8 cellular contexts compared by ENCODE assay signal in the genomic region with DNA sequence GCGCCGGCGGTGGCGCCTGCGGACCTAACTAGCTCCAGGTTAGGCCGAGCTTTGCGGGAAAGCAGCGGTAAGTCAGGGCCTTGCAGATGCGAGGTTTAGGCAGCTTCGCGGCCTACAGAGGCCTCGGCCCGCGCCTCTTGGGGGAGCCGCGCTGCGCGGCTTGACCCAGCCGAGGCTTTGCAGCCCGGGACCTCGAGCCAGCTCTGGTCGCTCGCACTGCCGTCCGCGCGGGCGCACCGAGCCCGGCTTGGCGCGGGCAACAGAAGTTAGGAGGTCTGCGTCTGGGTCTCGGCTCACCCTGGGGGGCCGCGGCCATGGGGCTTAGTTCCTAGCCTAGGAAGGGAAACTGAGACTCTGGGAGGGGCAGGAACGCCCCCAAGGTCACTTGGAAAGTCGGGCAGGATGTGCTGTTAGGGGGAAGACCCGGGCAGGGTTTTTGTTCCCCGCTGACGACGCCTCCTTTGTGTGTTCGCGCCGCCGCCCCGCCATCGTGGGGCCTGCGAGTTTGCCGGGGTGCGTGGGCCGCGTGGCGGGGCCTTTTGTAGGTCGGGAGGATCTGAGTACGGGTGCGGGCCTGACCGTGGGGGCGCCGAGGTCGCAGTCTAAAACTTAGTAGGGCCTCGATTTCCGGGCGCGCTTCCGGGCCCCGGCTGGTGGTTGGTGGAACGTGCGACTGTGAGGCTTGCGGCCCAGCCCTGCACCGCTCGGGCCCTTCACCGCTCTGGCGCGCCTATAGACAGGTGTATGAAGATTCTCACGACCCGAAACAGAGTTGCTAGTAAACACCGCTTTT. TPM values are rescaled to one million over a fixed set of nuclear protein-coding genes. Genes with fewer than 3 reads are reported as not detected.
A peak's percentile ranks its signal among the peaks of the same experiment; 100 is the strongest.
DNase-seq lines count a peak whose midpoint lies in the region; ATAC-seq, FAIRE-seq and TF ChIP-seq lines count a peak whose summit lies in the region.

No MANE protein-coding gene starts in this region.

- TF ChIP-seq CTCF in activated B cell treated with CpG ODN at 0.5 μM for 24 hours (IDR thresholded peaks at IDR 0.05) (no peak), right lobe of liver (IDR thresholded peaks at IDR 0.05) (no peak)

- 0% methylated on average over 17 of the region's 78 CpGs for WGBS in right lobe of liver (ENCODE audit: insufficient coverage, low coverage, low lambda C conversion rate, missing lambda C conversion rate)

- H3K27ac Mint-ChIP-seq in activated B cell treated with CpG ODN at 0.5 μM for 24 hours, result peak overlapping the region; percentile 94

- ATAC-seq in GM21423 (IDR thresholded peaks at IDR 0.05; ENCODE audit: unreplicated experiment), result peak; percentile 49
- peak; percentile 56 for ATAC-seq in activated B cell treated with CpG ODN at 0.5 μM for 24 hours (ENCODE audit: low read depth)
- peak; percentile 50 to 56 (median 54) for ATAC-seq in right lobe of liver

- H3K4me1 Mint-ChIP-seq in activated B cell treated with CpG ODN at 0.5 μM for 24 hours, result peaks cover 54% of the 10 kb centered on the region

- no peaks in the 10 kb centered on the region for H3K27me3 Mint-ChIP-seq in activated B cell treated with CpG ODN at 0.5 μM for 24 hours

- POLR2A ChIA-PET in activated B cell treated with CpG ODN at 0.5 μM for 24 hours (lab: Charles Lee), result interaction anchor here (0.6 to 4.6 kb wide), 28 partner anchors 9 to 1548 kb away, joined by 3 to 103 read pairs (median 6); a partner anchor contains a TSS

- no peaks in the 10 kb centered on the region for H3K9me3 ChIP-seq in right lobe of liver

- H3K4me1 ChIP-seq in right lobe of liver, result peaks cover 0 to 16% (median 6%) of the 10 kb centered on the region in 4 donors

- H3K9me3 Mint-ChIP-seq in activated B cell treated with CpG ODN at 0.5 μM for 24 hours, result no peaks in the 10 kb centered on the region

- peak overlapping the region; percentile 96 for H3K4me3 Mint-ChIP-seq in activated B cell treated with CpG ODN at 0.5 μM for 24 hours

- H3K36me3 Mint-ChIP-seq in activated B cell treated with CpG ODN at 0.5 μM for 24 hours (ENCODE audit: low read depth), result peaks cover 40% of the 10 kb centered on the region

- no peak for TF ChIP-seq POLR2A in right lobe of liver (IDR thresholded peaks at IDR 0.05)

- DNase-seq in ELR (ENCODE audit: low read depth) (peak; percentile 61), HTR-8/SVneo (ENCODE audit: insufficient read length, low spot score) (peak; percentile 41), activated B cell treated with CpG ODN at 0.5 μM for 24 hours (peak; percentile 69), caudate nucleus (lab: John Stamatoyannopoulos, UW) (peak in 21 of 61 donors; percentile 20 to 53 (median 35)), right lobe of liver (peak; percentile 59 to 70 (median 62)), NCI-H187 (lab: John Stamatoyannopoulos, UW) (no peak)
- DNase-seq in stimulated activated CD4-positive, alpha-beta T cell treated with anti-CD3 and anti-CD28 coated beads, TNF-alpha, amount 100 ng/mL, for 48 hours (ENCODE audit: low read depth in 3 of 3), result peak; percentile 53 to 63 (median 59)

- H3K27ac ChIP-seq in caudate nucleus (ENCODE audit: low read depth, low read length) (peak overlapping the region; percentile 52), right lobe of liver (peak overlapping the region; percentile 73 to 84 (median 82))

- no peaks in the 10 kb centered on the region for H3K27me3 ChIP-seq in right lobe of liver

- H3K4me3 ChIP-seq in right lobe of liver, result peak overlapping the region; percentile 97 to 99 (median 98)

- H3K36me3 ChIP-seq in right lobe of liver, result peaks cover 0 to 10% (median 0%) of the 10 kb centered on the region in 4 donors

- intact Hi-C loops in activated B cell treated with CpG ODN at 0.5 μM for 24 hours (cut with micrococcal nuclease), result loop anchor here (1.0 to 5.0 kb wide), 12 partner anchors 16 to 577 kb away; a partner anchor contains a TSS
- intact Hi-C loops in right lobe of liver (cut with DNase I), result no loop called here

- FAIRE-seq in HTR-8/SVneo (lab: Jason Lieb, UNC), result no peak

- CTCF ChIA-PET in activated B cell treated with CpG ODN at 0.5 μM for 24 hours (lab: Charles Lee), result interaction anchor here (0.7 to 2.5 kb wide), 4 partner anchors 16 to 249 kb away, joined by 3 to 7 read pairs (median 4); a partner anchor contains a TSS

RNA-seq across cellular contexts. Expression of a gene that starts 0.5 kb away (rescaled TPM):
- total RNA-seq in activated B cell treated with CpG ODN at 0.5 μM for 24 hours (93.5 and 93.6 TPM in 2 replicates), right lobe of liver (10 to 100 TPM; 16.2 to 22.5 (median 18.0) TPM)

RNA-seq across cellular contexts. Expression of a gene that starts 50.6 kb away (rescaled TPM):
- total RNA-seq in activated B cell treated with CpG ODN at 0.5 μM for 24 hours (not detected in 2 replicates), right lobe of liver (under 1 TPM in 5 of 6 experiments, not detected in 1; 0.25 to 0.86 (median 0.29) TPM)

RNA-seq across cellular contexts. Expression of a gene that starts 50.9 kb away (rescaled TPM):
- 5.9 and 6.1 TPM in 2 replicates for total RNA-seq in activated B cell treated with CpG ODN at 0.5 μM for 24 hours
- 1 to 10 TPM; 2.5 to 9.6 (median 4.8) TPM for total RNA-seq in right lobe of liver

Comparison
In these comparisons a context has a peak if more than half of its experiments do, and no peak if none do; other contexts are left out.
1. DNase-seq: peak in ELR (single experiment), HTR-8/SVneo (single experiment), activated B cell treated with CpG ODN at 0.5 μM for 24 hours (single experiment), right lobe of liver (3 of 3) and stimulated activated CD4-positive, alpha-beta T cell treated with anti-CD3 and anti-CD28 coated beads, TNF-alpha, amount 100 ng/mL, for 48 hours (3 of 3); none in NCI-H187 (0 of 2).
2. Peak in every context shown above with its lines, with median percentiles within 50 percentile points of each other: ATAC-seq.